ENCODE assay signal across 13 cellular contexts in genomic region chr11:16191212-16191851, GRCh38.
DNase-seq lines count a peak whose midpoint lies in the region; ATAC-seq and TF ChIP-seq lines count a peak whose summit lies in the region.
"Had no signal": no experiment of that assay in that cellular context is flagged by ENCODE, and none has a peak within 500 bp of the region (broad histone marks: within the 10 kb centered on the region; RNA-seq: fewer than 3 reads in every experiment).

No MANE protein-coding gene starts in this region.

- intact Hi-C loops in IMR-90 (cut with micrococcal nuclease) = loop anchor here (5.0 kb wide), 1 partner anchor 539 kb away; no protein-coding TSS in a partner anchor

- H3K27me3 ChIP-seq in IMR-90 (ENCODE audit: control insufficient read depth, insufficient read depth, low read length) = no peaks in the 10 kb centered on the region
- H3K27me3 ChIP-seq: ascending aorta had no signal

- no peaks in the 10 kb centered on the region for H3K27me3 Mint-ChIP-seq in chondrocyte (ENCODE audit: low read depth)
- H3K27me3 Mint-ChIP-seq: activated CD4-positive, alpha-beta T cell treated with anti-CD3 and anti-CD28 coated beads, Interleukin-2, amount 10 ng/mL, durations not matched to agents 7 days and 5 days had no signal

- no peak overlapping the region for H2AFZ ChIP-seq in IMR-90 (replicated peaks; ENCODE audit: low read length, poor library complexity)

- no peak overlapping the region for H3K4me3 Mint-ChIP-seq in chondrocyte (ENCODE audit: unreplicated experiment)
- H3K4me3 Mint-ChIP-seq: activated CD4-positive, alpha-beta T cell treated with anti-CD3 and anti-CD28 coated beads, Interleukin-2, amount 10 ng/mL, durations not matched to agents 7 days and 5 days had no signal

- no peak overlapping the region for H2AK9ac ChIP-seq in IMR-90 (replicated peaks; ENCODE audit: low read depth, low read length, poor library complexity)

- no peak overlapping the region for H2BK20ac ChIP-seq in IMR-90 (ENCODE audit: low read depth, low read length)

- no peaks in the 10 kb centered on the region for H4K20me1 ChIP-seq in IMR-90 (ENCODE audit: insufficient read depth, low read length)

- no peak overlapping the region for H3K4me2 ChIP-seq in IMR-90 (ENCODE audit: low read depth, low read length)

- no peak overlapping the region for H3K4me3 ChIP-seq in IMR-90 (ENCODE audit: insufficient read depth, low read depth, low read length)
- H3K4me3 ChIP-seq: ascending aorta had no signal

- no peak overlapping the region for H2BK15ac ChIP-seq in IMR-90 (ENCODE audit: low read depth, low read length)

- peaks cover 5% of the 10 kb centered on the region for H3K4me1 ChIP-seq in IMR-90 (ENCODE audit: control insufficient read depth, insufficient read depth, low read length)
- H3K4me1 ChIP-seq: ascending aorta had no signal

- no peak overlapping the region for H2BK5ac ChIP-seq in IMR-90 (ENCODE audit: low read depth, low read length, poor library complexity, severe bottlenecking)

- BruUV-seq in IMR-90 (replicated peaks; lab: Mats Ljungman, UMichigan) = no TSS peak

- H3K79me1 ChIP-seq in IMR-90 (ENCODE audit: low read depth in 1 of 2, low read length in 2 of 2) = peaks cover 0 to 2% of the 10 kb centered on the region in 2 experiments; a peak in 2 of 4 replicates

- no CpG with 5 or more reads among the region's 5 CpGs for WGBS in IMR-90 (ENCODE audit: extremely low coverage in 2 of 2, insufficient read length in 1 of 2), 2 experiments

- H3K23ac ChIP-seq in IMR-90 (ENCODE audit: low read depth, low read length) = no peak overlapping the region

- no peak overlapping the region for H3K56ac ChIP-seq in IMR-90 (ENCODE audit: extremely low read depth, insufficient read depth, low read length)

- H3K36me3 Mint-ChIP-seq in chondrocyte (ENCODE audit: low read depth) = peaks cover 2% of the 10 kb centered on the region

- H3K4ac ChIP-seq in IMR-90 (ENCODE audit: low read depth, low read length) = no peak overlapping the region

- H3K9me1 ChIP-seq in IMR-90 (ENCODE audit: insufficient read depth, low read length) = 0 out of 2 replicates have a peak, but pooled peaks cover 2% of the 10 kb centered on the region

- CTCF ChIA-PET in IMR-90 (lab: Yijun Ruan, JAX) = interaction anchor here (0.5 to 0.6 kb wide), 3 partner anchors 136 to 718 kb away, joined by 3 to 5 read pairs (median 4); no protein-coding TSS in a partner anchor

- H3K9me3 Mint-ChIP-seq in chondrocyte (ENCODE audit: low read depth) = no peaks in the 10 kb centered on the region
- H3K9me3 Mint-ChIP-seq: activated CD4-positive, alpha-beta T cell treated with anti-CD3 and anti-CD28 coated beads, Interleukin-2, amount 10 ng/mL, durations not matched to agents 7 days and 5 days had no signal

- H4K8ac ChIP-seq in IMR-90 (ENCODE audit: low read depth in 2 of 2, low read length in 2 of 2) = no peak overlapping the region

- no peak overlapping the region for H3K9ac ChIP-seq in IMR-90 (ENCODE audit: low read depth, low read length)

- no peak overlapping the region for H4K5ac ChIP-seq in IMR-90 (ENCODE audit: low read depth, low read length)

- DNase-seq in NCI-H748 (lab: John Stamatoyannopoulos, UW; ENCODE audit: unreplicated experiment) = peak; percentile 45
- DNase-seq in NCI-H748 treated with DMSO at 0.1 percent for 48 hours (lab: John Stamatoyannopoulos, UW) = no peak
- peak; percentile 18 for DNase-seq in IMR-90
- no peak for DNase-seq in chondrocyte (ENCODE audit: low spot score)
- peak; percentile 6 for DNase-seq in putamen (ENCODE audit: low spot score)
- no peak for DNase-seq in activated naive CD4-positive, alpha-beta T cell treated with Interleukin-2 at 50 U/mL for 16 hours
- DNase-seq in OCI-M2 (lab: John Stamatoyannopoulos, UW; ENCODE audit: unreplicated experiment) = no peak
- no peak for DNase-seq in HuH-7.5 (ENCODE audit: low spot score)
- DNase-seq: activated CD4-positive, alpha-beta T cell treated with anti-CD3 and anti-CD28 coated beads, Interleukin-2, amount 10 ng/mL, durations not matched to agents 7 days and 5 days; mammary epithelial cell; PC-3; stimulated activated naive CD4-positive, alpha-beta T cell treated with Interleukin-2 at 50 U/mL for 16 hours had no signal

- H3K9me3 ChIP-seq in IMR-90 (ENCODE audit: control insufficient read depth, insufficient read depth, low read length) = no peaks in the 10 kb centered on the region
- H3K9me3 ChIP-seq: ascending aorta had no signal

- peaks cover 38% of the 10 kb centered on the region for H3K4me1 Mint-ChIP-seq in chondrocyte (ENCODE audit: low read depth)
- H3K4me1 Mint-ChIP-seq: activated CD4-positive, alpha-beta T cell treated with anti-CD3 and anti-CD28 coated beads, Interleukin-2, amount 10 ng/mL, durations not matched to agents 7 days and 5 days had no signal

- no peak overlapping the region for H4K91ac ChIP-seq in IMR-90 (ENCODE audit: insufficient read depth, low read depth, low read length)

- TF ChIP-seq RAD21 in IMR-90 (IDR thresholded peaks at IDR 0.05; ENCODE audit: low read length) = no peak

- peaks cover 2% of the 10 kb centered on the region; the same call in 1 of the 2 replicates for H3K36me3 ChIP-seq in IMR-90 (ENCODE audit: control insufficient read depth, insufficient read depth, low read length)
- H3K36me3 ChIP-seq: ascending aorta had no signal

- dilution Hi-C loops in IMR-90 (cut with HindIII; ENCODE audit: low sequenced_read_pairs, unreplicated experiment) = no loop called here

- H2AK5ac ChIP-seq in IMR-90 (ENCODE audit: low read depth, low read length) = no peak overlapping the region

- no peak overlapping the region for H3K14ac ChIP-seq in IMR-90 (replicated peaks; ENCODE audit: low read depth, low read length)

- POLR2A ChIA-PET in IMR-90 (lab: Charles Lee; ENCODE audit: unreplicated experiment) = no interaction called here

- in situ Hi-C loops in IMR-90 (cut with MboI; ENCODE audit: low sequenced_read_pairs) = no loop called here

- H3K27ac Mint-ChIP-seq in chondrocyte (ENCODE audit: unreplicated experiment) = no peak overlapping the region
- H3K27ac Mint-ChIP-seq: activated CD4-positive, alpha-beta T cell treated with anti-CD3 and anti-CD28 coated beads, Interleukin-2, amount 10 ng/mL, durations not matched to agents 7 days and 5 days had no signal

- no peak for TF ChIP-seq POLR2A in IMR-90 (IDR thresholded peaks at IDR 0.05; ENCODE audit: low read depth, low read length)

- TF ChIP-seq CTCF in IMR-90 (conservative IDR thresholded peaks at IDR 0.05; ENCODE audit: low read depth, low read length) (no peak), chondrocyte (IDR thresholded peaks at IDR 0.05) (peak; percentile 31)

- no peak overlapping the region for H3K27ac ChIP-seq in IMR-90 (ENCODE audit: insufficient read depth, low read length)
- H3K27ac ChIP-seq: ascending aorta had no signal

- ATAC-seq in IMR-90 (ENCODE audit: low read depth) = no peak
- ATAC-seq: PC-3 had no signal

- H2BK120ac ChIP-seq in IMR-90 (ENCODE audit: low read depth, low read length) = no peak overlapping the region

- H3K18ac ChIP-seq in IMR-90 (ENCODE audit: low read depth, low read length) = no peak overlapping the region

TF ChIP-seq in IMR-90, 13 proteins besides CTCF, POLR2A, EP300 and RAD21:
- TF ChIP-seq CHD1 (IDR thresholded peaks at IDR 0.05; ENCODE audit: low read depth, low read length) = no peak
- peak; percentile 65 for TF ChIP-seq CEBPB (IDR thresholded peaks at IDR 0.05; ENCODE audit: low read depth, low read length)

Comparison
In these comparisons a context has a peak if more than half of its experiments do, and no peak if none do; other contexts are left out.
1. DNase-seq: peak in NCI-H748 (single experiment), IMR-90 (single experiment) and putamen (single experiment); none in NCI-H748 treated with DMSO at 0.1 percent for 48 hours (single experiment), chondrocyte (single experiment), activated naive CD4-positive, alpha-beta T cell treated with Interleukin-2 at 50 U/mL for 16 hours (single experiment), OCI-M2 (single experiment) and HuH-7.5 (single experiment).